8 cellular contexts compared by ENCODE assay signal in genomic region chr3:165185707-165186327, GRCh38. TPM values are rescaled to one million over a fixed set of nuclear protein-coding genes. Genes with fewer than 3 reads are reported as not detected.
A peak's percentile ranks its signal among the peaks of the same experiment; 100 is the strongest.
DNase-seq lines count a peak whose midpoint lies in the region; ATAC-seq and TF ChIP-seq lines count a peak whose summit lies in the region.

No MANE protein-coding gene starts in this region.

- no peaks in the 10 kb centered on the region for H3K4me1 Mint-ChIP-seq in natural killer cell

- peak; percentile 86 for DNase-seq in COR-L47 (lab: John Stamatoyannopoulos, UW)
- DNase-seq in NCI-H1417 (lab: John Stamatoyannopoulos, UW) = peak; percentile 49 to 93 (median 69)
- peak; percentile 92 for DNase-seq in SK-N-MC (ENCODE audit: low read depth, low spot score)
- DNase-seq in epithelial cell of prostate (ENCODE audit: low read depth, low spot score) = peak; percentile 3
- DNase-seq in natural killer cell = no peak
- no peak for DNase-seq in HuH-7.5 (ENCODE audit: low spot score)

- peaks cover 27% of the 10 kb centered on the region for H3K36me3 ChIP-seq in SK-N-MC (ENCODE audit: insufficient read depth, low read length)

- no peaks in the 10 kb centered on the region for H3K27me3 Mint-ChIP-seq in natural killer cell (ENCODE audit: low read depth in 2 of 2)

- no peak overlapping the region for H3K4me3 Mint-ChIP-seq in natural killer cell

- H3K4me3 ChIP-seq in SK-N-MC = 0 out of 2 replicates have a peak overlapping the region, but pooled peaks have one; percentile 19

- no peak for TF ChIP-seq CTCF in natural killer cell (IDR thresholded peaks at IDR 0.05)

- H3K9me3 ChIP-seq in SK-N-MC (ENCODE audit: low read depth, low read length) = peaks cover 3% of the 10 kb centered on the region; the same call in 1 of the 2 replicates

- H3K36me3 Mint-ChIP-seq in natural killer cell = no peaks in the 10 kb centered on the region

- intact Hi-C loops in natural killer cell (cut with micrococcal nuclease) = no loop called here

- H3K27ac ChIP-seq in SK-N-MC (peak overlapping the region; percentile 91), epithelial cell of prostate (no peak overlapping the region)

- H3K9ac ChIP-seq in SK-N-MC (ENCODE audit: insufficient read length) = peak overlapping the region; percentile 16

- peaks cover 2% of the 10 kb centered on the region in 2 donors for H3K9me3 Mint-ChIP-seq in natural killer cell

- ATAC-seq in GM18861 (IDR thresholded peaks at IDR 0.05; ENCODE audit: unreplicated experiment) (peak; percentile 95), HG02970 (IDR thresholded peaks at IDR 0.05; ENCODE audit: low FRiP score, unreplicated experiment) (peak; percentile 94), natural killer cell (peak in 2 of 3 donors; percentile 29 to 58)

- no peak overlapping the region for H3K27ac Mint-ChIP-seq in natural killer cell

RNA-seq across cellular contexts. Expression of gene SLITRK3, which starts 10.4 kb away (rescaled TPM):
- total RNA-seq in natural killer cell = not detected

Comparison
In these comparisons a context has a peak if more than half of its experiments do, and no peak if none do; other contexts are left out.
1. DNase-seq: peak in COR-L47 (single experiment), NCI-H1417 (3 of 3), SK-N-MC (single experiment) and epithelial cell of prostate (single experiment); none in natural killer cell (single experiment) and HuH-7.5 (single experiment).
2. ATAC-seq: peak in every context shown above with its lines; median percentile 95 in GM18861; 94 in HG02970; 44 in natural killer cell.